In genomic region chr2:169583494-169583893, GRCh38 we compare ENCODE assay signal across 1 cellular context.
TF ChIP-seq lines count a peak whose summit lies in the region.

No MANE protein-coding gene starts in this region.

TF ChIP-seq in GM12878, 131 proteins besides CTCF, POLR2A, EP300 and RAD21 (continued from another document):
- TF ChIP-seq IRF3 (IDR thresholded peaks at IDR 0.05) (no peak), ZBED1 (IDR thresholded peaks at IDR 0.05; ENCODE audit: borderline replicate concordance) (no peak), ZZZ3 (IDR thresholded peaks at IDR 0.05; ENCODE audit: control insufficient read depth, insufficient read length, low read depth) (no peak), MYB (IDR thresholded peaks at IDR 0.05; ENCODE audit: borderline replicate concordance, low read depth, low read length) (no peak), MAX (IDR thresholded peaks at IDR 0.05; ENCODE audit: low read depth, low read length) (no peak), CHD4 (IDR thresholded peaks at IDR 0.05) (no peak), CEBPB (IDR thresholded peaks at IDR 0.05; ENCODE audit: borderline replicate concordance in 1 of 2, low read depth in 2 of 2, low read length in 2 of 2) (no peak), NFXL1 (IDR thresholded peaks at IDR 0.05; ENCODE audit: borderline replicate concordance) (no peak)
TF ChIP-seq in GM12878: peak in this region for 0.
